17 cellular contexts compared by ENCODE assay signal in genomic region chr12:69258655-69259054, GRCh38.
"Had no signal": no experiment of that assay in that cellular context is flagged by ENCODE, and none has a peak within 500 bp of the region (broad histone marks: within the 10 kb centered on the region; RNA-seq: fewer than 3 reads in every experiment).

No MANE protein-coding gene starts in this region.

- H3K27me3 ChIP-seq: ascending aorta, breast epithelium, neural progenitor cell, pancreas, upper lobe of left lung had no signal

- H3K4me3 Mint-ChIP-seq: activated CD4-positive, alpha-beta memory T cell treated with anti-CD3 and anti-CD28 coated beads, Interleukin-2, amount 10 ng/mL, durations not matched to agents 7 days and 5 days; activated naive CD8-positive, alpha-beta T cell treated with anti-CD3 and anti-CD28 coated beads, Interleukin-2, amount 50 U/mL, for 24 hours; neural progenitor cell had no signal

- H2AFZ ChIP-seq: neural progenitor cell had no signal

- H3K4me3 ChIP-seq: ascending aorta, breast epithelium, lower lobe of right lung, neural progenitor cell, pancreas, upper lobe of left lung had no signal

- DNase-seq: activated CD4-positive, alpha-beta memory T cell treated with anti-CD3 and anti-CD28 coated beads, Interleukin-2, amount 10 ng/mL, durations not matched to agents 7 days and 5 days; activated CD8-positive, alpha-beta memory T cell treated with anti-CD3 and anti-CD28 coated beads, Interleukin-2, amount 50 U/mL, for 4 hours; activated naive CD4-positive, alpha-beta T cell; activated naive CD8-positive, alpha-beta T cell treated with anti-CD3 and anti-CD28 coated beads, Interleukin-2, amount 50 U/mL, for 24 hours; left colon; lower lobe of right lung; midbrain; stimulated activated CD4-positive, alpha-beta T cell treated with anti-CD3 and anti-CD28 coated beads, Interleukin-2, amount 100 ng/mL, for 48 hours; stimulated activated naive CD4-positive, alpha-beta T cell; T1000 had no signal

- FAIRE-seq: islet of Langerhans, pancreas had no signal

- H3K27ac Mint-ChIP-seq: activated CD4-positive, alpha-beta memory T cell treated with anti-CD3 and anti-CD28 coated beads, Interleukin-2, amount 10 ng/mL, durations not matched to agents 7 days and 5 days; activated naive CD8-positive, alpha-beta T cell treated with anti-CD3 and anti-CD28 coated beads, Interleukin-2, amount 50 U/mL, for 24 hours; neural progenitor cell had no signal

- ATAC-seq: activated naive CD8-positive, alpha-beta T cell treated with anti-CD3 and anti-CD28 coated beads, Interleukin-2, amount 50 U/mL, for 24 hours; left colon; pancreas had no signal

- H3K4me1 Mint-ChIP-seq: neural progenitor cell had no signal

- H3K9me3 ChIP-seq: ascending aorta, breast epithelium, lower lobe of right lung, pancreas, upper lobe of left lung had no signal

- H3K27me3 Mint-ChIP-seq: activated CD4-positive, alpha-beta memory T cell treated with anti-CD3 and anti-CD28 coated beads, Interleukin-2, amount 10 ng/mL, durations not matched to agents 7 days and 5 days; activated naive CD8-positive, alpha-beta T cell treated with anti-CD3 and anti-CD28 coated beads, Interleukin-2, amount 50 U/mL, for 24 hours had no signal

- H3K9ac ChIP-seq: neural progenitor cell had no signal

- H3K36me3 ChIP-seq: breast epithelium had no signal

- H3K4me2 ChIP-seq: neural progenitor cell had no signal

- H3K4me1 ChIP-seq: ascending aorta, breast epithelium, neural progenitor cell, pancreas had no signal

- H3K27ac ChIP-seq: ascending aorta, breast epithelium, lower lobe of right lung, neural progenitor cell, pancreas, upper lobe of left lung, VCaP had no signal

- H3K9me3 Mint-ChIP-seq: activated CD4-positive, alpha-beta memory T cell treated with anti-CD3 and anti-CD28 coated beads, Interleukin-2, amount 10 ng/mL, durations not matched to agents 7 days and 5 days; activated naive CD8-positive, alpha-beta T cell treated with anti-CD3 and anti-CD28 coated beads, Interleukin-2, amount 50 U/mL, for 24 hours; neural progenitor cell had no signal
